8 cellular contexts compared by ENCODE assay signal in the genomic region with DNA sequence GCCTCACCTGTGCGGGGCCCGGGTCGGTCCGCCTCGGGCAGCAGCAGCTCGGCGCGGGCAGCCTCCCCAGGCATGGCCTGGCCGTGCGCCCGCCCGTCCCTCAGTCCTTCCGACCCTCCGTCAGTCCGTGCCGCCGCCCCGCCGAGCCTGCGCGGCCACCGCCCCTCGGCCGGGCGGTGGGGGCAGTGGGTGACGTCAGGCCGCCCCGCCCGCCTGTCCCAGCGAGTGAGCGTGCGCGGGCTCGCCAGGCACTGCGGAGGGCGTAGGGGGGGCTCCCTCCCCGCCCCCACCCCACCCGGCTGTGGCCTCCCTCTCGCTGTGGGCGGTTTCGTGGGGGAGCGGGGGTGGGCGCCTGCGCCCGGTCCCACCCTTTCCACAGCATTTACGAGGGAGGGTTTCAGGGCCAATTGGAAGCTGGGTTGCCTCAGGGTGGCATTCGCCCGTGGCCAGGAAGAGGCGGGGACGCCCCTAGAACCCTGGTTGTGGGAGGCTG. TPM values are rescaled to one million over a fixed set of nuclear protein-coding genes. Genes with fewer than 3 reads are reported as not detected.
DNase-seq lines count a peak whose midpoint lies in the region; ATAC-seq and TF ChIP-seq lines count a peak whose summit lies in the region.

A gene with protein sequence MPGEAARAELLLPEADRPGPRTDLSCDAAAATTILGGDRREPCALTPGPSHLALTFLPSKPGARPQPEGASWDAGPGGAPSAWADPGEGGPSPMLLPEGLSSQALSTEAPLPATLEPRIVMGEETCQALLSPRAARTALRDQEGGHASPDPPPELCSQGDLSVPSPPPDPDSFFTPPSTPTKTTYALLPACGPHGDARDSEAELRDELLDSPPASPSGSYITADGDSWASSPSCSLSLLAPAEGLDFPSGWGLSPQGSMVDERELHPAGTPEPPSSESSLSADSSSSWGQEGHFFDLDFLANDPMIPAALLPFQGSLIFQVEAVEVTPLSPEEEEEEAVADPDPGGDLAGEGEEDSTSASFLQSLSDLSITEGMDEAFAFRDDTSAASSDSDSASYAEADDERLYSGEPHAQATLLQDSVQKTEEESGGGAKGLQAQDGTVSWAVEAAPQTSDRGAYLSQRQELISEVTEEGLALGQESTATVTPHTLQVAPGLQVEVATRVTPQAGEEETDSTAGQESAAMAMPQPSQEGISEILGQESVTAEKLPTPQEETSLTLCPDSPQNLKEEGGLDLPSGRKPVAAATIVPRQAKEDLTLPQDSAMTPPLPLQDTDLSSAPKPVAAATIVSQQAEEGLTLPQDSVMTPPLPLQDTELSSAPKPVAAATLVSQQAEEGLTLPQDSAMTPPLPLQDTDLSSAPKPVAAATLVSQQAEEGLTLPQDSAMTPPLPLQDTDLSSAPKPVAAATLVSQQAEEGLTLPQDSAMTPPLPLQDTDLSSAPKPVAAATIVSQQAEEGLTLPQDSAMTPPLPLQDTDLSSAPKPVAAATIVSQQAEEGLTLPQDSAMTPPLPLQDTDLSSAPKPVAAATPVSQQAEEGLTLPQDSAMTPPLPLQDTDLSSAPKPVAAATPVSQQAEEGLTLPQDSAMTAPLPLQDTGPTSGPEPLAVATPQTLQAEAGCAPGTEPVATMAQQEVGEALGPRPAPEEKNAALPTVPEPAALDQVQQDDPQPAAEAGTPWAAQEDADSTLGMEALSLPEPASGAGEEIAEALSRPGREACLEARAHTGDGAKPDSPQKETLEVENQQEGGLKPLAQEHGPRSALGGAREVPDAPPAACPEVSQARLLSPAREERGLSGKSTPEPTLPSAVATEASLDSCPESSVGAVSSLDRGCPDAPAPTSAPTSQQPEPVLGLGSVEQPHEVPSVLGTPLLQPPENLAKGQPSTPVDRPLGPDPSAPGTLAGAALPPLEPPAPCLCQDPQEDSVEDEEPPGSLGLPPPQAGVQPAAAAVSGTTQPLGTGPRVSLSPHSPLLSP (N-terminal part only) (minus strand): TSS at position 149 of the 493 bp plus-strand sequence. CDS start 75 bp downstream, at position 74.

- intact Hi-C loops in head of caudate nucleus (cut with DNase I), result loop anchor here (1.0 kb wide), 1 partner anchor 89 kb away; a partner anchor contains a TSS

- no peaks in the 10 kb centered on the region for H3K79me2 ChIP-seq in H9 (ENCODE audit: insufficient read depth, low read length)

- H3K23me2 ChIP-seq in H9 (ENCODE audit: insufficient read length, low read depth, low read length, poor library complexity, severe bottlenecking), result no peaks in the 10 kb centered on the region

- no peak within 1 kb of the TSS for H2BK20ac ChIP-seq in H9 (ENCODE audit: low read depth, low read length, poor library complexity, severe bottlenecking)

- no peak within 1 kb of the TSS for H2AK5ac ChIP-seq in H9 (ENCODE audit: insufficient read length, low read length)

- no CpG with 5 or more reads among the region's 50 CpGs for WGBS in H9 (ENCODE audit: extremely low coverage, insufficient read length, low lambda C conversion rate)

- no peak within 1 kb of the TSS for H3K56ac ChIP-seq in H9 (ENCODE audit: insufficient read length, low read depth, low read length)

- peaks cover 3% of the 10 kb centered on the region; the same call in 1 of the 2 replicates for H3K4me1 ChIP-seq in H9 (ENCODE audit: insufficient read depth, low read length)

- H3K4me1 Mint-ChIP-seq in H9, result peaks cover 14 to 15% of the 10 kb centered on the region in 2 experiments
- peaks cover 9% of the 10 kb centered on the region for H3K4me1 Mint-ChIP-seq in activated naive CD4-positive, alpha-beta T cell treated with anti-CD3 and anti-CD28 coated beads, Interleukin-2, amount 10 ng/mL, durations not matched to agents 7 days and 5 days

- CTCF ChIA-PET in AG04450 (lab: Charles Lee), result no interaction called here
- CTCF ChIA-PET in activated naive CD4-positive, alpha-beta T cell treated with anti-CD3 and anti-CD28 coated beads, Interleukin-2, amount 10 ng/mL, durations not matched to agents 7 days and 5 days (lab: Charles Lee), result no interaction called here

- H3K4me3 Mint-ChIP-seq in H9, result peak within 1 kb of the TSS; percentile 70 to 86
- H3K4me3 Mint-ChIP-seq in activated naive CD4-positive, alpha-beta T cell treated with anti-CD3 and anti-CD28 coated beads, Interleukin-2, amount 10 ng/mL, durations not matched to agents 7 days and 5 days, result peak within 1 kb of the TSS; percentile 54

- peak within 1 kb of the TSS; percentile 69 for H3K4me3 ChIP-seq in AG04450 (ENCODE audit: low read depth, low read length)

- no peak within 1 kb of the TSS for H3K27ac Mint-ChIP-seq in H9
- no peak within 1 kb of the TSS for H3K27ac Mint-ChIP-seq in activated naive CD4-positive, alpha-beta T cell treated with anti-CD3 and anti-CD28 coated beads, Interleukin-2, amount 10 ng/mL, durations not matched to agents 7 days and 5 days

- TF ChIP-seq CTCF in AG04450 (IDR thresholded peaks at IDR 0.05; ENCODE audit: low read depth, low read length) (no peak), H9 (conservative IDR thresholded peaks at IDR 0.05) (no peak)

- H3K9ac ChIP-seq in H9 (ENCODE audit: extremely low read depth, insufficient read length, low read length), result no peak within 1 kb of the TSS

- H4K20me1 ChIP-seq in H9 (ENCODE audit: control insufficient read depth, insufficient read depth, insufficient read length), result no peaks in the 10 kb centered on the region

- H2BK5ac ChIP-seq in H9 (ENCODE audit: insufficient read length, low read length), result no peak within 1 kb of the TSS

- peaks cover 0 to 2% of the 10 kb centered on the region in 2 experiments; a peak in 1 of 5 replicates for H3K9me3 Mint-ChIP-seq in H9
- peaks cover 3% of the 10 kb centered on the region for H3K9me3 Mint-ChIP-seq in activated naive CD4-positive, alpha-beta T cell treated with anti-CD3 and anti-CD28 coated beads, Interleukin-2, amount 10 ng/mL, durations not matched to agents 7 days and 5 days

- no peak within 1 kb of the TSS for H2BK12ac ChIP-seq in H9 (ENCODE audit: insufficient read length, low read depth, low read length)

- DNase-seq in AG04450 (ENCODE audit: low read depth, low spot score) (no peak), H9 (no peak), head of caudate nucleus (peak in 41 of 42 donors; percentile 80 to 95 (median 89)), nucleus accumbens (lab: John Stamatoyannopoulos, UW) (peak; percentile 67 to 99 (median 96)), DMS153 treated with DMSO at 0.1 percent for 48 hours (lab: John Stamatoyannopoulos, UW; ENCODE audit: unreplicated experiment) (no peak)
- DNase-seq in activated naive CD4-positive, alpha-beta T cell treated with anti-CD3 and anti-CD28 coated beads, Interleukin-2, amount 10 ng/mL, durations not matched to agents 7 days and 5 days, result peak; percentile 42

- POLR2A ChIA-PET in AG04450 (lab: Yijun Ruan, JAX), result interaction anchor here (0.9 to 1.0 kb wide), 2 partner anchors 8 to 23 kb away, joined by 3 to 4 read pairs; a partner anchor contains a TSS

- H3K9me3 ChIP-seq in AG04450 (ENCODE audit: control insufficient read depth, insufficient read depth, low read length) (no peaks in the 10 kb centered on the region; the same call in 1 of the 2 replicates), H9 (ENCODE audit: control insufficient read depth, low read depth, low read length) (no peaks in the 10 kb centered on the region)

- H3K27ac ChIP-seq in AG04450 (ENCODE audit: low read depth, low read length), result no peak within 1 kb of the TSS
- H3K27ac ChIP-seq in H9 (ENCODE audit: insufficient read length, low read depth, low read length), result no peak within 1 kb of the TSS

- no peak within 1 kb of the TSS for H2BK120ac ChIP-seq in H9 (ENCODE audit: low read depth, low read length, poor library complexity, severe bottlenecking)

- H3K27me3 Mint-ChIP-seq in H9 (ENCODE audit: low read depth), result peaks cover 29% of the 10 kb centered on the region
- H3K27me3 Mint-ChIP-seq in activated naive CD4-positive, alpha-beta T cell treated with anti-CD3 and anti-CD28 coated beads, Interleukin-2, amount 10 ng/mL, durations not matched to agents 7 days and 5 days, result peaks cover 82% of the 10 kb centered on the region

- no peak within 1 kb of the TSS for H3K4ac ChIP-seq in H9 (ENCODE audit: low read depth, low read length)

- peak within 1 kb of the TSS; percentile 22 for H3K4me2 ChIP-seq in H9 (ENCODE audit: insufficient read depth, insufficient read length, low read length)

- no peak within 1 kb of the TSS for H2AFZ ChIP-seq in H9 (ENCODE audit: low read length)

- H4K8ac ChIP-seq in H9 (replicated peaks; ENCODE audit: insufficient read length, low read depth, low read length), result no peak within 1 kb of the TSS

- H3K23ac ChIP-seq in H9 (ENCODE audit: insufficient read length, low read depth, low read length), result no peak within 1 kb of the TSS

- peaks cover 3% of the 10 kb centered on the region for H3K27me3 ChIP-seq in AG04450 (ENCODE audit: control insufficient read depth, insufficient read depth, low read length)
- H3K27me3 ChIP-seq in H9 (ENCODE audit: insufficient read depth, low read length), result no peaks in the 10 kb centered on the region

- H3T11ph ChIP-seq in H9 (ENCODE audit: low read length), result no peak within 1 kb of the TSS

- H3K36me3 Mint-ChIP-seq in H9 (ENCODE audit: insufficient read depth in 1 of 3, low read depth in 3 of 3), result no peaks in the 10 kb centered on the region
- peaks cover 2% of the 10 kb centered on the region for H3K36me3 Mint-ChIP-seq in activated naive CD4-positive, alpha-beta T cell treated with anti-CD3 and anti-CD28 coated beads, Interleukin-2, amount 10 ng/mL, durations not matched to agents 7 days and 5 days

- no peak within 1 kb of the TSS for H4K5ac ChIP-seq in H9 (ENCODE audit: insufficient read length, low read depth, low read length)

- H3K18ac ChIP-seq in H9 (ENCODE audit: insufficient read length, low read depth, low read length), result no peak within 1 kb of the TSS

- no peaks in the 10 kb centered on the region for H3K79me1 ChIP-seq in H9 (ENCODE audit: insufficient read depth, low read depth, low read length, poor library complexity, severe bottlenecking)

- H4K91ac ChIP-seq in H9 (ENCODE audit: insufficient read length, low read depth, low read length), result no peak within 1 kb of the TSS

- ATAC-seq in HG03469 (IDR thresholded peaks at IDR 0.05; ENCODE audit: unreplicated experiment) (no peak), HG02623 (IDR thresholded peaks at IDR 0.05; ENCODE audit: unreplicated experiment) (no peak)

- no peak within 1 kb of the TSS for H3K14ac ChIP-seq in H9 (ENCODE audit: insufficient read depth, low read length)

- H2BK15ac ChIP-seq in H9 (ENCODE audit: low read depth, low read length), result no peak within 1 kb of the TSS

RNA-seq across cellular contexts. Expression of the gene that starts here (rescaled TPM):
- 0.64 and 1.7 TPM in 2 replicates for polyA plus RNA-seq in AG04450 (2011; rRNA removed)
- 2.2 and 6.5 TPM in 2 replicates for polyA minus RNA-seq in AG04450 (2011; rRNA and poly(A)+ RNA removed)
- total RNA-seq in H9 (2021), result 6.4 and 8.0 TPM in 2 replicates

Comparison
In these comparisons a context has a peak if more than half of its experiments do, and no peak if none do; other contexts are left out.
1. DNase-seq: peak in activated naive CD4-positive, alpha-beta T cell treated with anti-CD3 and anti-CD28 coated beads, Interleukin-2, amount 10 ng/mL, durations not matched to agents 7 days and 5 days (single experiment), head of caudate nucleus (41 of 42) and nucleus accumbens (56 of 56); none in AG04450 (single experiment), H9 (single experiment) and DMS153 treated with DMSO at 0.1 percent for 48 hours (single experiment).